Comparison of ENCODE assay signal across 8 cellular contexts in genomic region chr1:206030714-206031113, GRCh38. TPM values are rescaled to one million over a fixed set of nuclear protein-coding genes. Genes with fewer than 3 reads are reported as not detected.
DNase-seq lines count a peak whose midpoint lies in the region; ATAC-seq and TF ChIP-seq lines count a peak whose summit lies in the region.

No MANE protein-coding gene starts in this region.

- CTCF ChIA-PET in Caco-2 (lab: Charles Lee), result interaction anchor here (0.6 to 5.6 kb wide), 14 partner anchors 10 to 112 kb away, joined by 3 to 87 read pairs (median 4); partner anchors contain the start of gene AVPR1B

- no peaks in the 10 kb centered on the region for H3K9me3 Mint-ChIP-seq in Caco-2 (ENCODE audit: unreplicated experiment)

- no peak overlapping the region for H3K27ac ChIP-seq in upper lobe of right lung

- peaks cover 7% of the 10 kb centered on the region for H3K27me3 Mint-ChIP-seq in Caco-2 (ENCODE audit: insufficient read depth, unreplicated experiment)

- BruUV-seq in Caco-2 (replicated peaks; lab: Mats Ljungman, UMichigan), result no TSS peak

- TF ChIP-seq CTCF in Caco-2 (IDR thresholded peaks at IDR 0.05; ENCODE audit: insufficient read depth in 1 of 2, low read depth in 1 of 2, low read length in 1 of 2, severe bottlenecking in 1 of 2, unreplicated experiment in 1 of 2) (peak; percentile 79 to 97), fibroblast of villous mesenchyme (IDR thresholded peaks at IDR 0.05; ENCODE audit: insufficient read depth, low read depth, low read length) (peak; percentile 88), omental fat pad (IDR thresholded peaks at IDR 0.05) (peak in 1 of 3 donors; percentile 19), upper lobe of right lung (IDR thresholded peaks at IDR 0.05) (peak; percentile 73)

- H3K27ac Mint-ChIP-seq in Caco-2 (ENCODE audit: unreplicated experiment), result no peak overlapping the region

- no peaks in the 10 kb centered on the region; the same call in 1 of the 2 replicates for H3K9me3 ChIP-seq in Caco-2
- H3K9me3 ChIP-seq in upper lobe of right lung, result no peaks in the 10 kb centered on the region

- H3K27me3 ChIP-seq in Caco-2 (replicated peaks; ENCODE audit: control insufficient read depth, insufficient read depth, low read length) (no peaks in the 10 kb centered on the region), upper lobe of right lung (no peaks in the 10 kb centered on the region)

- peak; percentile 82 to 86 for DNase-seq in Caco-2
- peak; percentile 74 for DNase-seq in M059J (ENCODE audit: low read depth)
- DNase-seq in RKO (ENCODE audit: low spot score), result peak; percentile 80
- DNase-seq in activated T-helper 1 cell treated with anti-CD3 and anti-CD28 coated beads, Interleukin-2, amount 50 U/mL, for 16 hours (ENCODE audit: low read depth in 1 of 2, low spot score in 1 of 2), result peak; percentile 29 to 33
- DNase-seq in fibroblast of villous mesenchyme (ENCODE audit: low read depth), result peak; percentile 53
- DNase-seq in omental fat pad (ENCODE audit: low spot score), result peak; percentile 41
- DNase-seq in upper lobe of right lung, result peak; percentile 80

- peak; percentile 72 for ATAC-seq in GM21528 (IDR thresholded peaks at IDR 0.05; ENCODE audit: low FRiP score, unreplicated experiment)
- ATAC-seq in omental fat pad (ENCODE audit: low FRiP score), result peak; percentile 69
- peak; percentile 96 for ATAC-seq in upper lobe of right lung

- H3K4me1 ChIP-seq in Caco-2 (peaks cover 10% of the 10 kb centered on the region), upper lobe of right lung (peaks cover 16% of the 10 kb centered on the region)

- H3K36me3 ChIP-seq in Caco-2 (ENCODE audit: control insufficient read depth, insufficient read depth, low read length) (no peaks in the 10 kb centered on the region), upper lobe of right lung (no peaks in the 10 kb centered on the region)

- no peak overlapping the region for H3K4me3 Mint-ChIP-seq in Caco-2 (ENCODE audit: unreplicated experiment)

- H3K36me3 Mint-ChIP-seq in Caco-2 (ENCODE audit: insufficient read depth, unreplicated experiment), result no peaks in the 10 kb centered on the region

- peaks cover 5% of the 10 kb centered on the region for H3K4me1 Mint-ChIP-seq in Caco-2 (ENCODE audit: low read depth, unreplicated experiment)

- H3K4me3 ChIP-seq in Caco-2 (ENCODE audit: low read depth, low read length), result no peak overlapping the region
- no peak overlapping the region for H3K4me3 ChIP-seq in fibroblast of villous mesenchyme (ENCODE audit: low read depth, low read length)
- H3K4me3 ChIP-seq in upper lobe of right lung, result no peak overlapping the region

- POLR2A ChIA-PET in Caco-2 (lab: Charles Lee), result interaction anchor here (0.6 kb wide), 1 partner anchor 289 kb away, joined by 3 read pairs; no protein-coding TSS in a partner anchor

- intact Hi-C loops in Caco-2 (cut with micrococcal nuclease; ENCODE audit: unreplicated experiment), result loop anchor here (1.0 to 5.0 kb wide), 2 partner anchors 38 to 76 kb away; no protein-coding TSS in a partner anchor
- intact Hi-C loops in upper lobe of right lung (cut with DNase I), result no loop called here

RNA-seq across cellular contexts. Expression of gene CTSE, which starts 7.0 kb away (rescaled TPM):
- total RNA-seq in Caco-2 (2022) (0.23 and 0.48 TPM in 2 replicates), fibroblast of villous mesenchyme (not detected in 2 replicates), omental fat pad (not detected), upper lobe of right lung (85.8 TPM)
- total RNA-seq in M059J (2014; rRNA removed; shearing (Covaris generic)), result not detected in 2 replicates

RNA-seq across cellular contexts. Expression of gene RHEX, which starts 22.3 kb away (rescaled TPM):
- total RNA-seq in Caco-2 (2022) (not detected in 2 replicates), fibroblast of villous mesenchyme (not detected in 2 replicates), omental fat pad (1 to 10 TPM; 1.1 to 5.4 (median 1.8) TPM), upper lobe of right lung (17.3 TPM)
- not detected in 2 replicates for total RNA-seq in M059J (2014; rRNA removed; shearing (Covaris generic))

RNA-seq across cellular contexts. Expression of gene RAB7B, which starts 27.5 kb away (rescaled TPM):
- total RNA-seq in Caco-2 (2022), result not detected in 2 replicates
- 0.44 and 0.69 TPM in 2 replicates for total RNA-seq in M059J (2014; rRNA removed; shearing (Covaris generic))
- total RNA-seq in fibroblast of villous mesenchyme, result 4.2 and 5.2 TPM in 2 replicates
- 10 to 100 TPM in 2 of 4 donors, 1 to 10 TPM in 2; 3.2 to 62.0 (median 16.6) TPM for total RNA-seq in omental fat pad
- total RNA-seq in upper lobe of right lung, result 7.0 TPM

Comparison
In these comparisons a context has a peak if more than half of its experiments do, and no peak if none do; other contexts are left out.
1. DNase-seq: peak in every context shown above with its lines; median percentile 84 in Caco-2; 80 in RKO; 80 in upper lobe of right lung; 74 in M059J; 53 in fibroblast of villous mesenchyme; 41 in omental fat pad; 31 in activated T-helper 1 cell treated with anti-CD3 and anti-CD28 coated beads, Interleukin-2, amount 50 U/mL, for 16 hours.
2. RNA of gene CTSE, which starts 7.0 kb away (total RNA-seq): 85.8 TPM in upper lobe of right lung (single experiment); 0.23 to 0.48 TPM in Caco-2, not detected in omental fat pad, not detected in M059J and not detected in fibroblast of villous mesenchyme; every median in the first group is over 10 times any median in the second.
3. Peak in every context shown above with its lines, with median percentiles within 50 percentile points of each other: ATAC-seq.